In genomic region chr20:41133709-41134361, GRCh38 we compare ENCODE assay signal across 8 cellular contexts. TPM values are rescaled to one million over a fixed set of nuclear protein-coding genes. Genes with fewer than 3 reads are reported as not detected.
A peak's percentile ranks its signal among the peaks of the same experiment; 100 is the strongest.
DNase-seq lines count a peak whose midpoint lies in the region; ATAC-seq, FAIRE-seq and TF ChIP-seq lines count a peak whose summit lies in the region.

No MANE protein-coding gene starts in this region.

- peak overlapping the region; percentile 57 for H3K27ac ChIP-seq in keratinocyte (ENCODE audit: control insufficient read depth, insufficient read depth, low read length)

- H3K36me3 ChIP-seq in keratinocyte (ENCODE audit: control insufficient read depth in 2 of 2, extremely low read depth in 1 of 2, insufficient read depth in 2 of 2, low read length in 2 of 2), result peaks cover 0 to under 1% of the 10 kb centered on the region in 2 experiments

- ATAC-seq in GM18498 (IDR thresholded peaks at IDR 0.05; ENCODE audit: unreplicated experiment) (peak; percentile 47), HG02938 (IDR thresholded peaks at IDR 0.05; ENCODE audit: unreplicated experiment) (peak; percentile 55)

- dilution Hi-C loops in keratinocyte (cut with MboI; ENCODE audit: extremely low pct_ligation_motif_present, low sequenced_read_pairs), result no loop called here

- H3K9me3 ChIP-seq in keratinocyte (ENCODE audit: control insufficient read depth, low read depth, low read length), result no peaks in the 10 kb centered on the region

- peaks cover 2% of the 10 kb centered on the region for H4K20me1 ChIP-seq in keratinocyte (ENCODE audit: control insufficient read depth, extremely low read depth, insufficient read depth, low read length)

- peak overlapping the region; percentile 7 for H3K4me2 ChIP-seq in keratinocyte (ENCODE audit: control insufficient read depth, extremely low read depth, insufficient read depth, low read depth, low read length)

- peak; percentile 74 to 77 for DNase-seq in activated CD4-positive, alpha-beta T cell treated with anti-CD3 and anti-CD28 coated beads for 4 hours
- DNase-seq in keratinocyte (ENCODE audit: low read depth, low spot score) (peak; percentile 95), NOMO-1 treated with dmso at 0.1 percent for 144 hours (lab: John Stamatoyannopoulos, UW; ENCODE audit: unreplicated experiment) (no peak), activated gamma-delta T cell treated with Interleukin-2 at 50 U/mL for 16 hours (no peak), NCI-H2171 (lab: John Stamatoyannopoulos, UW) (no peak), NCI-H146 treated with DMSO at 0.1 percent for 48 hours (lab: John Stamatoyannopoulos, UW; ENCODE audit: unreplicated experiment) (no peak)

- no peaks in the 10 kb centered on the region for H3K27me3 ChIP-seq in keratinocyte (ENCODE audit: control insufficient read depth, extremely low read depth, insufficient read depth, low read length)

- peaks cover 15% of the 10 kb centered on the region for H3K79me2 ChIP-seq in keratinocyte (ENCODE audit: control insufficient read depth, insufficient read depth, low read length)

- no peaks in the 10 kb centered on the region for H3K9me1 ChIP-seq in keratinocyte (ENCODE audit: control insufficient read depth, extremely low read depth, insufficient read depth, low read length)

- peak; percentile 74 for FAIRE-seq in keratinocyte (lab: Jason Lieb, UNC)

- H3K4me3 ChIP-seq in keratinocyte (ENCODE audit: control insufficient read depth in 2 of 3, extremely low read depth in 1 of 3, insufficient read depth in 2 of 3, low read depth in 1 of 3, low read length in 3 of 3), result no peak overlapping the region

- no peak for TF ChIP-seq CTCF in keratinocyte (optimal IDR thresholded peaks at IDR 0.05 in 1 of 3, IDR thresholded peaks at IDR 0.05 in 1 of 3, conservative IDR thresholded peaks at IDR 0.05 in 1 of 3; ENCODE audit: extremely low read depth in 1 of 3, insufficient read depth in 2 of 3, low read length in 3 of 3)

- peaks cover 35% of the 10 kb centered on the region for H3K4me1 ChIP-seq in keratinocyte (ENCODE audit: control insufficient read depth, extremely low read depth, insufficient read depth, low read length)

- peak overlapping the region; percentile 5 for H3K9ac ChIP-seq in keratinocyte (ENCODE audit: control insufficient read depth, extremely low read depth, insufficient read depth, low read length)

- no peak overlapping the region for H2AFZ ChIP-seq in keratinocyte (ENCODE audit: control insufficient read depth, low read length)

RNA-seq across cellular contexts. Expression of gene PLCG1, which starts 3.5 kb away (rescaled TPM):
- polyA plus RNA-seq in keratinocyte, result 38.4 to 54.1 TPM (median 41.5 TPM) in 3 replicates
- polyA plus RNA-seq in keratinocyte (2011; ENCODE audit: low read depth), result 10.7 TPM
- polyA plus RNA-seq in keratinocyte (2011; cell fraction: cytosol; rRNA removed), result 23.0 and 28.7 TPM in 2 replicates
- 196 and 248 TPM in 2 replicates for polyA plus RNA-seq in keratinocyte (2011; cell fraction: nucleus; rRNA removed)
- 25.4 and 40.6 TPM in 2 replicates for polyA plus RNA-seq in keratinocyte (2012; ENCODE audit: low replicate concordance)
- polyA minus RNA-seq in keratinocyte, result 75.0 to 143 TPM (median 82.5 TPM) in 3 replicates
- 36.3 TPM for polyA minus RNA-seq in keratinocyte (2011; cell fraction: cytosol; rRNA and poly(A)+ RNA removed)
- polyA minus RNA-seq in keratinocyte (2011; cell fraction: nucleus; rRNA and poly(A)+ RNA removed), result 83.8 and 89.8 TPM in 2 replicates

Comparison
In these comparisons a context has a peak if more than half of its experiments do, and no peak if none do; other contexts are left out.
1. DNase-seq: peak in activated CD4-positive, alpha-beta T cell treated with anti-CD3 and anti-CD28 coated beads for 4 hours (2 of 2) and keratinocyte (single experiment); none in NOMO-1 treated with dmso at 0.1 percent for 144 hours (single experiment), activated gamma-delta T cell treated with Interleukin-2 at 50 U/mL for 16 hours (single experiment), NCI-H2171 (single experiment) and NCI-H146 treated with DMSO at 0.1 percent for 48 hours (single experiment).